Comparison of ENCODE assay signal across 1 cellular context in genomic region chr11:96052921-96053631, GRCh38.
TF ChIP-seq lines count a peak whose summit lies in the region.

No MANE protein-coding gene starts in this region.

TF ChIP-seq in IMR-90, 13 proteins besides CTCF, POLR2A, EP300 and RAD21 (continued from another document):
- TF ChIP-seq FOS (IDR thresholded peaks at IDR 0.05; ENCODE audit: low read depth, low read length) (no peak), CEBPB (IDR thresholded peaks at IDR 0.05; ENCODE audit: low read depth, low read length) (no peak)
